In the genomic region with DNA sequence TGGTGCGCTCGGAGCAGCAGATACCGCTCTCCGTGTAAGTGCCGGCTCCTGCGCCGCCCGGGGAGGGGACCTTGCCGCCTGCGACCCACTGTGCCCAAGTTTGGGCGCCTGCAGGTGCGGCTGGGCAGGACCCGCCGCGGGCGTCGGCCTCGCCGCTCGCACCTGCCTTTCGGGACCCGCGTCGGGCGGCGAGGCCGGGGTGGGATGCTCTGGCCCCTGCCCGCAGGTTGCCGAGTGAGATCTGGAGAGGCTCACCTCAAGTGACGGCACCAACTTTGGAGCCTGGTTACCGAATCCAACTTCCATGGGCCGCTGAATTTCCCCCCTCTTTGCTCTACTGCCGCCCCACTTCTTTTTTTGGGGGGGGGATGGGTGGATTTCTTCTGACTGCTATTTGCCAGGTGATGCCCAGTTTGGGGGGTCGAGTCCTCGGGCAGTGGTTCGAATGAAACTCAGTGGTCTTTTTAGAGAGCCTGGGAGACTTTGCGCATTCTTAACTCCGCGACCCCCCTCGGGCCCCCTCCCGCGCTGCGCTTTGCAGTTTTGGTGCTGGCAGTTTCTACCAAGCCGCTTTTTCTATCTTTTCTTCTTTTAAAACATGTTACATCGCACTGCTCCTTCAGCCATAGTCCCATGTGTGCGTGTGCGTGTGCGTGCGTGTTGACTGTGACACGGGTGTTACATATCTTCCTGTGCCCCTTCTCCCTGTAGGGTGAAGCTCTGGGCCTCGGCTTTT, we compare ENCODE assay signal across 9 cellular contexts. TPM values are rescaled to one million over a fixed set of nuclear protein-coding genes. Genes with fewer than 3 reads are reported as not detected.
A peak's percentile ranks its signal among the peaks of the same experiment; 100 is the strongest.
DNase-seq lines count a peak whose midpoint lies in the region; TF ChIP-seq lines count a peak whose summit lies in the region.
"Had no signal": no experiment of that assay in that cellular context is flagged by ENCODE, and none has a peak within 500 bp of the region (broad histone marks: within the 10 kb centered on the region; RNA-seq: fewer than 3 reads in every experiment).

No MANE protein-coding gene starts in this region.

- no peaks in the 10 kb centered on the region for H3K36me3 Mint-ChIP-seq in brain

- intact Hi-C loops in lower leg skin (cut with DNase I; ENCODE audit: low total_unique reads): no loop called here

- TF ChIP-seq POLR2A in lower leg skin (IDR thresholded peaks at IDR 0.05): no peak

- no peaks in the 10 kb centered on the region for H3K9me3 ChIP-seq in subcutaneous abdominal adipose tissue (ENCODE audit: control insufficient read depth in 5 of 5, low read length in 5 of 5)

- WGBS in lower leg skin, 2 donors: 2% methylated on average over 46 to 49 of the region's 51 CpGs

- no peaks in the 10 kb centered on the region for H3K9me3 Mint-ChIP-seq in brain

- no peak overlapping the region for H3K27ac ChIP-seq in subcutaneous abdominal adipose tissue (ENCODE audit: low read depth, low read length)

- H3K27ac Mint-ChIP-seq in brain: peak overlapping the region in 2 of 5 experiments; percentile 85 to 96

- H3K27me3 Mint-ChIP-seq in brain: peaks cover 81% of the 10 kb centered on the region

- DNase-seq in NCI-H2196 (lab: John Stamatoyannopoulos, UW; ENCODE audit: unreplicated experiment): peak; percentile 4
- DNase-seq in NCI-H2196 treated with DMSO at 0.1 percent for 48 hours (lab: John Stamatoyannopoulos, UW; ENCODE audit: unreplicated experiment): no peak
- DNase-seq in lower leg skin (ENCODE audit: low spot score in 2 of 2): no peak
- DNase-seq in Kasumi-1 (lab: John Stamatoyannopoulos, UW): no peak
- DNase-seq in NCI-H2107 (lab: John Stamatoyannopoulos, UW): no peak
- DNase-seq in C1 segment of cervical spinal cord (lab: John Stamatoyannopoulos, UW): no peak
- DNase-seq: activated CD8-positive, alpha-beta memory T cell treated with anti-CD3 and anti-CD28 coated beads, Interleukin-2, amount 50 U/mL, for 4 hours had no signal

- peaks cover 0 to 29% (median 25%) of the 10 kb centered on the region in 5 donors for H3K4me1 ChIP-seq in subcutaneous abdominal adipose tissue (ENCODE audit: control insufficient read depth in 5 of 5, insufficient read depth in 5 of 5, low read length in 5 of 5)

- TF ChIP-seq CTCF in brain (conservative IDR thresholded peaks at IDR 0.05): no peak
- TF ChIP-seq CTCF in lower leg skin (IDR thresholded peaks at IDR 0.05): no peak

- H3K27me3 ChIP-seq in subcutaneous abdominal adipose tissue (ENCODE audit: control insufficient read depth in 5 of 5, insufficient read depth in 4 of 5, low read length in 5 of 5): peaks cover 11 to 35% (median 27%) of the 10 kb centered on the region in 5 donors

- no peaks in the 10 kb centered on the region for H3K36me3 ChIP-seq in subcutaneous abdominal adipose tissue (ENCODE audit: control insufficient read depth in 5 of 5, insufficient read depth in 5 of 5, low read length in 5 of 5)

- peak overlapping the region; percentile 81 to 88 (median 85) for H3K4me3 Mint-ChIP-seq in brain

- H3K4me3 ChIP-seq in lower leg skin (ENCODE audit: low read depth, poor library complexity, severe bottlenecking) (peak overlapping the region; percentile 12), subcutaneous abdominal adipose tissue (ENCODE audit: low read depth in 1 of 5, low read length in 5 of 5) (peak overlapping the region; percentile 41 to 61 (median 52))

- H3K9ac ChIP-seq in subcutaneous abdominal adipose tissue (ENCODE audit: low read length in 5 of 5): no peak overlapping the region

- peaks cover 25% of the 10 kb centered on the region for H3K4me1 Mint-ChIP-seq in brain

RNA-seq across cellular contexts. Expression of gene CACNA2D3, which starts 0.6 kb away (rescaled TPM):
- polyA plus RNA-seq in brain (ENCODE audit: insufficient read depth, low read depth, low replicate concordance): 3.7 TPM
- 1 to 10 TPM in 2 of 4 donors, under 1 TPM in 2; 0.27 to 1.5 (median 0.79) TPM for total RNA-seq in lower leg skin
